1 cellular context compared by ENCODE assay signal in genomic region chr10:71319800-71320392, GRCh38.
TF ChIP-seq lines count a peak whose summit lies in the region.

No MANE protein-coding gene starts in this region.

TF ChIP-seq in K562, 482 proteins besides CTCF, POLR2A, EP300 and RAD21 (continued from another document):
- TF ChIP-seq ZNF592 (IDR thresholded peaks at IDR 0.05) = peak; percentile 40; the same call in 1 of the 2 replicates
- 0 out of 2 replicates have a peak, but pooled peaks have one; percentile 8 for TF ChIP-seq SMARCC2 (IDR thresholded peaks at IDR 0.05; ENCODE audit: low read depth)
- TF ChIP-seq FOXP4 (CRISPR knock-in tag; IDR thresholded peaks at IDR 0.05; ENCODE audit: borderline replicate concordance) = no peak
- peak in 1 of 2 experiments; percentile 9; a peak in 1 of 4 replicates for TF ChIP-seq FOXK2 (conservative IDR thresholded peaks at IDR 0.05 in 1 of 2, IDR thresholded peaks at IDR 0.05 in 1 of 2; ENCODE audit: low read depth in 2 of 2)
- TF ChIP-seq AFF1 (IDR thresholded peaks at IDR 0.05; ENCODE audit: low read depth in 1 of 2, partially characterized antibody in 2 of 2) = peak in 1 of 2 experiments; percentile 7
- peak; percentile 0; the same call in 1 of the 2 replicates for TF ChIP-seq ARID1B (IDR thresholded peaks at IDR 0.05)
- TF ChIP-seq ZNF197 (CRISPR knock-in tag; IDR thresholded peaks at IDR 0.05; ENCODE audit: low read depth) = peak; percentile 42; the same call in 1 of the 2 replicates
- TF ChIP-seq, protein P1, sequence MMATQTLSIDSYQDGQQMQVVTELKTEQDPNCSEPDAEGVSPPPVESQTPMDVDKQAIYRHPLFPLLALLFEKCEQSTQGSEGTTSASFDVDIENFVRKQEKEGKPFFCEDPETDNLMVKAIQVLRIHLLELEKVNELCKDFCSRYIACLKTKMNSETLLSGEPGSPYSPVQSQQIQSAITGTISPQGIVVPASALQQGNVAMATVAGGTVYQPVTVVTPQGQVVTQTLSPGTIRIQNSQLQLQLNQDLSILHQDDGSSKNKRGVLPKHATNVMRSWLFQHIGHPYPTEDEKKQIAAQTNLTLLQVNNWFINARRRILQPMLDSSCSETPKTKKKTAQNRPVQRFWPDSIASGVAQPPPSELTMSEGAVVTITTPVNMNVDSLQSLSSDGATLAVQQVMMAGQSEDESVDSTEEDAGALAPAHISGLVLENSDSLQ (IDR thresholded peaks at IDR 0.05) = peak; percentile 24; the same call in 1 of the 2 replicates
- TF ChIP-seq MGA (IDR thresholded peaks at IDR 0.05) = peak; percentile 72
- peak; percentile 19 for TF ChIP-seq BRD9 (IDR thresholded peaks at IDR 0.05; ENCODE audit: low read depth, partially characterized antibody)
- TF ChIP-seq LEF1 (IDR thresholded peaks at IDR 0.05) = no peak
